Comparison of ENCODE assay signal across 1 cellular context in genomic region chr7:38178004-38178694, GRCh38.
TF ChIP-seq lines count a peak whose summit lies in the region.

A gene with protein sequence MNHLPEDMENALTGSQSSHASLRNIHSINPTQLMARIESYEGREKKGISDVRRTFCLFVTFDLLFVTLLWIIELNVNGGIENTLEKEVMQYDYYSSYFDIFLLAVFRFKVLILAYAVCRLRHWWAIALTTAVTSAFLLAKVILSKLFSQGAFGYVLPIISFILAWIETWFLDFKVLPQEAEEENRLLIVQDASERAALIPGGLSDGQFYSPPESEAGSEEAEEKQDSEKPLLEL (plus strand): TSS chr7:38178245. CDS start chr7:38207505, 29,260 bp downstream.

TF ChIP-seq in liver, 16 proteins besides CTCF, POLR2A, EP300 and RAD21 (continued from another document):
- TF ChIP-seq, protein P1, sequence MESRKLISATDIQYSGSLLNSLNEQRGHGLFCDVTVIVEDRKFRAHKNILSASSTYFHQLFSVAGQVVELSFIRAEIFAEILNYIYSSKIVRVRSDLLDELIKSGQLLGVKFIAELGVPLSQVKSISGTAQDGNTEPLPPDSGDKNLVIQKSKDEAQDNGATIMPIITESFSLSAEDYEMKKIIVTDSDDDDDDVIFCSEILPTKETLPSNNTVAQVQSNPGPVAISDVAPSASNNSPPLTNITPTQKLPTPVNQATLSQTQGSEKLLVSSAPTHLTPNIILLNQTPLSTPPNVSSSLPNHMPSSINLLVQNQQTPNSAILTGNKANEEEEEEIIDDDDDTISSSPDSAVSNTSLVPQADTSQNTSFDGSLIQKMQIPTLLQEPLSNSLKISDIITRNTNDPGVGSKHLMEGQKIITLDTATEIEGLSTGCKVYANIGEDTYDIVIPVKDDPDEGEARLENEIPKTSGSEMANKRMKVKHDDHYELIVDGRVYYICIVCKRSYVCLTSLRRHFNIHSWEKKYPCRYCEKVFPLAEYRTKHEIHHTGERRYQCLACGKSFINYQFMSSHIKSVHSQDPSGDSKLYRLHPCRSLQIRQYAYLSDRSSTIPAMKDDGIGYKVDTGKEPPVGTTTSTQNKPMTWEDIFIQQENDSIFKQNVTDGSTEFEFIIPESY (IDR thresholded peaks at IDR 0.05) = no peak
- TF ChIP-seq HNF4G (IDR thresholded peaks at IDR 0.05) (no peak), FOXA2 (IDR thresholded peaks at IDR 0.05) (no peak), SP1 (IDR thresholded peaks at IDR 0.05) (peak; percentile 90), YY1 (IDR thresholded peaks at IDR 0.05) (no peak), EGR1 (IDR thresholded peaks at IDR 0.05; ENCODE audit: low read depth in 2 of 2) (no peak)
TF ChIP-seq in liver: peak in this region for 5.
